Comparison of ENCODE assay signal across 1 cellular context in genomic region chr5:131496400-131496713, GRCh38.
TF ChIP-seq lines count a peak whose summit lies in the region.

No MANE protein-coding gene starts in this region.

TF ChIP-seq in liver, 16 proteins besides CTCF, POLR2A, EP300 and RAD21 (continued from another document):
- TF ChIP-seq REST (IDR thresholded peaks at IDR 0.05) (no peak), YY1 (IDR thresholded peaks at IDR 0.05) (no peak), FOXA1 (IDR thresholded peaks at IDR 0.05) (no peak), SP1 (IDR thresholded peaks at IDR 0.05) (no peak)
- TF ChIP-seq, protein P1, sequence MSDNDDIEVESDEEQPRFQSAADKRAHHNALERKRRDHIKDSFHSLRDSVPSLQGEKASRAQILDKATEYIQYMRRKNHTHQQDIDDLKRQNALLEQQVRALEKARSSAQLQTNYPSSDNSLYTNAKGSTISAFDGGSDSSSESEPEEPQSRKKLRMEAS (IDR thresholded peaks at IDR 0.05) = no peak
TF ChIP-seq in liver: peak in this region for 0.
